ENCODE assay signal across 10 cellular contexts in genomic region chr17:83203472-83204221, GRCh38.
DNase-seq lines count a peak whose midpoint lies in the region; ATAC-seq and TF ChIP-seq lines count a peak whose summit lies in the region.
"Had no signal": no experiment of that assay in that cellular context is flagged by ENCODE, and none has a peak within 500 bp of the region (broad histone marks: within the 10 kb centered on the region; RNA-seq: fewer than 3 reads in every experiment).

No MANE protein-coding gene starts in this region.

- H3K36me3 Mint-ChIP-seq in activated naive CD4-positive, alpha-beta T cell treated with anti-CD3 and anti-CD28 coated beads, Interleukin-2, amount 10 ng/mL, durations not matched to agents 7 days and 5 days: no peaks in the 10 kb centered on the region
- H3K36me3 Mint-ChIP-seq in naive thymus-derived CD4-positive, alpha-beta T cell: no peaks in the 10 kb centered on the region

- 52 to 68% methylated on average over 5 to 12 of the region's 20 CpGs for WGBS in esophagus squamous epithelium, 2 donors

- CTCF ChIA-PET in activated naive CD4-positive, alpha-beta T cell treated with anti-CD3 and anti-CD28 coated beads, Interleukin-2, amount 10 ng/mL, durations not matched to agents 7 days and 5 days (lab: Charles Lee): interaction anchor here (0.9 to 1.3 kb wide), 3 partner anchors 17 to 422 kb away, joined by 3 read pairs; no protein-coding TSS in a partner anchor
- CTCF ChIA-PET in naive thymus-derived CD4-positive, alpha-beta T cell (lab: Charles Lee): no interaction called here

- no peak overlapping the region for H3K27ac Mint-ChIP-seq in activated naive CD4-positive, alpha-beta T cell treated with anti-CD3 and anti-CD28 coated beads, Interleukin-2, amount 10 ng/mL, durations not matched to agents 7 days and 5 days
- peak overlapping the region in 8 of 9 donors; percentile 0 to 70 (median 32) for H3K27ac Mint-ChIP-seq in naive thymus-derived CD4-positive, alpha-beta T cell
- H3K27ac Mint-ChIP-seq: endodermal cell, H9 had no signal

- H3K9me3 Mint-ChIP-seq in activated naive CD4-positive, alpha-beta T cell treated with anti-CD3 and anti-CD28 coated beads, Interleukin-2, amount 10 ng/mL, durations not matched to agents 7 days and 5 days: no peaks in the 10 kb centered on the region
- H3K9me3 Mint-ChIP-seq in naive thymus-derived CD4-positive, alpha-beta T cell: no peaks in the 10 kb centered on the region

- H3K36me3 ChIP-seq in esophagus squamous epithelium (no peaks in the 10 kb centered on the region), vagina (no peaks in the 10 kb centered on the region)
- no peaks in the 10 kb centered on the region for H3K36me3 ChIP-seq in naive thymus-derived CD4-positive, alpha-beta T cell (ENCODE audit: control insufficient read depth in 2 of 3, insufficient read depth in 3 of 3, low read length in 3 of 3)

- TF ChIP-seq CTCF in esophagus squamous epithelium (IDR thresholded peaks at IDR 0.05) (no peak), vagina (IDR thresholded peaks at IDR 0.05) (no peak)

- H3K27ac ChIP-seq in esophagus squamous epithelium (peak overlapping the region; percentile 56 to 91 (median 81)), vagina (peak overlapping the region; percentile 95)
- H3K27ac ChIP-seq in naive thymus-derived CD4-positive, alpha-beta T cell (ENCODE audit: low read depth, low read length): no peak overlapping the region

- intact Hi-C loops in esophagus squamous epithelium (cut with DNase I) (no loop called here), vagina (cut with DNase I) (no loop called here)
- intact Hi-C loops in naive thymus-derived CD4-positive, alpha-beta T cell (cut with micrococcal nuclease): no loop called here

- H3K4me1 ChIP-seq in esophagus squamous epithelium (peaks cover 7 to 68% (median 22%) of the 10 kb centered on the region in 3 donors), vagina (peaks cover 58% of the 10 kb centered on the region)
- peaks cover 16 to 18% of the 10 kb centered on the region in 2 donors for H3K4me1 ChIP-seq in naive thymus-derived CD4-positive, alpha-beta T cell (ENCODE audit: control insufficient read depth in 2 of 2, insufficient read depth in 2 of 2, low read length in 2 of 2)

- H3K4me1 Mint-ChIP-seq in activated naive CD4-positive, alpha-beta T cell treated with anti-CD3 and anti-CD28 coated beads, Interleukin-2, amount 10 ng/mL, durations not matched to agents 7 days and 5 days: peaks cover 40% of the 10 kb centered on the region
- H3K4me1 Mint-ChIP-seq in naive thymus-derived CD4-positive, alpha-beta T cell: peaks cover 18 to 51% (median 32%) of the 10 kb centered on the region in 7 donors
- H3K4me1 Mint-ChIP-seq: endodermal cell had no signal

- H3K4me3 Mint-ChIP-seq in activated naive CD4-positive, alpha-beta T cell treated with anti-CD3 and anti-CD28 coated beads, Interleukin-2, amount 10 ng/mL, durations not matched to agents 7 days and 5 days: no peak overlapping the region
- H3K4me3 Mint-ChIP-seq in naive thymus-derived CD4-positive, alpha-beta T cell: no peak overlapping the region
- H3K4me3 Mint-ChIP-seq: endodermal cell, H9 had no signal

- H3K27me3 ChIP-seq in esophagus squamous epithelium (no peaks in the 10 kb centered on the region), vagina (no peaks in the 10 kb centered on the region)
- no peaks in the 10 kb centered on the region for H3K27me3 ChIP-seq in naive thymus-derived CD4-positive, alpha-beta T cell (ENCODE audit: control insufficient read depth in 2 of 2, insufficient read depth in 2 of 2, low read length in 2 of 2)

- H3K4me3 ChIP-seq in esophagus squamous epithelium (no peak overlapping the region), vagina (no peak overlapping the region)
- no peak overlapping the region for H3K4me3 ChIP-seq in naive thymus-derived CD4-positive, alpha-beta T cell (ENCODE audit: low read length)

- no peak for ATAC-seq in naive thymus-derived CD4-positive, alpha-beta T cell
- no peak for ATAC-seq in GM19035 (IDR thresholded peaks at IDR 0.05; ENCODE audit: unreplicated experiment)

- H3K9me3 ChIP-seq in esophagus squamous epithelium (no peaks in the 10 kb centered on the region), vagina (no peaks in the 10 kb centered on the region)
- H3K9me3 ChIP-seq in naive thymus-derived CD4-positive, alpha-beta T cell (ENCODE audit: control insufficient read depth in 2 of 3, low read length in 3 of 3): no peaks in the 10 kb centered on the region

- DNase-seq in activated naive CD4-positive, alpha-beta T cell treated with Interleukin-2 at 50 U/mL for 16 hours: peak; percentile 1
- DNase-seq in activated naive CD4-positive, alpha-beta T cell treated with anti-CD3 and anti-CD28 coated beads, Interleukin-2, amount 10 ng/mL, durations not matched to agents 7 days and 5 days: no peak
- DNase-seq in esophagus squamous epithelium (lab: John Stamatoyannopoulos, UW) (no peak), vagina (ENCODE audit: extremely low spot score in 2 of 2) (no peak), NCI-H2227 treated with DMSO at 0.1 percent for 48 hours (lab: John Stamatoyannopoulos, UW) (no peak), AG08396 (ENCODE audit: low spot score) (no peak)
- DNase-seq in naive thymus-derived CD4-positive, alpha-beta T cell: peak in 3 of 9 donors; percentile 4 to 21 (median 8)
- DNase-seq: endodermal cell, H9 had no signal

- TF ChIP-seq POLR2A in esophagus squamous epithelium (IDR thresholded peaks at IDR 0.05) (no peak), vagina (IDR thresholded peaks at IDR 0.05) (no peak)

- H3K27me3 Mint-ChIP-seq in activated naive CD4-positive, alpha-beta T cell treated with anti-CD3 and anti-CD28 coated beads, Interleukin-2, amount 10 ng/mL, durations not matched to agents 7 days and 5 days: peaks cover 24% of the 10 kb centered on the region
- H3K27me3 Mint-ChIP-seq in naive thymus-derived CD4-positive, alpha-beta T cell: no peaks in the 10 kb centered on the region

- POLR2A ChIA-PET in naive thymus-derived CD4-positive, alpha-beta T cell (lab: Charles Lee): no interaction called here
